2 cellular contexts compared by ENCODE assay signal in the genomic region with DNA sequence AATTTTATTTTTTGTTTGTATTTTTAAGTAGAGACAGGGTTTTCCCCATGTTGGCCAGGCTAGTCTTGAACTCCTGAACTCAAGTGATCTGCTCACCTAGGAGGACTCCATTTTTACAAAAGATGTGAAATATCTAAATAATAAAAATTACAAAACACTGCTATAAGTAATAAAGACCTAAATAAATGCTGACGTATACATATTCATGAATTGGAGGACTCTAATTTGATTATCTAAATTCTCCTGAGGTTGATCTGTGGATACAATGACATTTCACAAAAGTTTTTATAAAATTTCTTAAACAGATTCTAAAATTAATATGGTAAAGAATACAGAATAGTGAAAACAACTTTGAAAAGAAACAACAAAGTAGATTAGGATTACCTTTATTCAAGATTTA.
TF ChIP-seq lines count a peak whose summit lies in the region.

No MANE protein-coding gene starts in this region.

TF ChIP-seq in HepG2, 621 proteins besides CTCF, POLR2A, EP300 and RAD21:
- peak; percentile 83 to 96 for TF ChIP-seq MAFK (conservative IDR thresholded peaks at IDR 0.05 in 1 of 2, IDR thresholded peaks at IDR 0.05 in 1 of 2; ENCODE audit: low read length in 2 of 2)
- TF ChIP-seq ZNF772 (CRISPR knock-in tag; IDR thresholded peaks at IDR 0.05): no peak
- no peak for TF ChIP-seq GPN1 (CRISPR knock-in tag; IDR thresholded peaks at IDR 0.05; ENCODE audit: borderline replicate concordance)
- TF ChIP-seq JUNB (CRISPR knock-in tag; IDR thresholded peaks at IDR 0.05; ENCODE audit: borderline replicate concordance): no peak
- TF ChIP-seq MAFF (IDR thresholded peaks at IDR 0.05; ENCODE audit: low read depth, low read length): peak; percentile 91

TF ChIP-seq in K562, 482 proteins besides CTCF, POLR2A, EP300 and RAD21:
- TF ChIP-seq, protein P1, sequence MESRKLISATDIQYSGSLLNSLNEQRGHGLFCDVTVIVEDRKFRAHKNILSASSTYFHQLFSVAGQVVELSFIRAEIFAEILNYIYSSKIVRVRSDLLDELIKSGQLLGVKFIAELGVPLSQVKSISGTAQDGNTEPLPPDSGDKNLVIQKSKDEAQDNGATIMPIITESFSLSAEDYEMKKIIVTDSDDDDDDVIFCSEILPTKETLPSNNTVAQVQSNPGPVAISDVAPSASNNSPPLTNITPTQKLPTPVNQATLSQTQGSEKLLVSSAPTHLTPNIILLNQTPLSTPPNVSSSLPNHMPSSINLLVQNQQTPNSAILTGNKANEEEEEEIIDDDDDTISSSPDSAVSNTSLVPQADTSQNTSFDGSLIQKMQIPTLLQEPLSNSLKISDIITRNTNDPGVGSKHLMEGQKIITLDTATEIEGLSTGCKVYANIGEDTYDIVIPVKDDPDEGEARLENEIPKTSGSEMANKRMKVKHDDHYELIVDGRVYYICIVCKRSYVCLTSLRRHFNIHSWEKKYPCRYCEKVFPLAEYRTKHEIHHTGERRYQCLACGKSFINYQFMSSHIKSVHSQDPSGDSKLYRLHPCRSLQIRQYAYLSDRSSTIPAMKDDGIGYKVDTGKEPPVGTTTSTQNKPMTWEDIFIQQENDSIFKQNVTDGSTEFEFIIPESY (CRISPR knock-in tag; IDR thresholded peaks at IDR 0.05): no peak
- TF ChIP-seq MAFF (IDR thresholded peaks at IDR 0.05; ENCODE audit: low read length): peak; percentile 83
- no peak for TF ChIP-seq GTF2E2 (tag; IDR thresholded peaks at IDR 0.05)
- TF ChIP-seq ZNF263 (CRISPR knock-in tag; IDR thresholded peaks at IDR 0.05; ENCODE audit: borderline replicate concordance): no peak
- 0 out of 2 replicates have a peak, but pooled peaks have one; percentile 38 for TF ChIP-seq MAFG (tag; conservative IDR thresholded peaks at IDR 0.05)
- TF ChIP-seq C11orf30 (IDR thresholded peaks at IDR 0.05; ENCODE audit: low read depth): peak; percentile 33; the same call in 1 of the 2 replicates
- no peak for TF ChIP-seq RCOR1 (IDR thresholded peaks at IDR 0.05; ENCODE audit: borderline replicate concordance in 1 of 2, low read depth in 2 of 2, low read length in 2 of 2)
- no peak for TF ChIP-seq ZC3H8 (IDR thresholded peaks at IDR 0.05)
- peak; percentile 87 for TF ChIP-seq MAFK (IDR thresholded peaks at IDR 0.05; ENCODE audit: low read length)
- TF ChIP-seq ZC3H11A (IDR thresholded peaks at IDR 0.05; ENCODE audit: low read depth, low read length): no peak
- peak; percentile 80 for TF ChIP-seq ZNF316 (IDR thresholded peaks at IDR 0.05)
- TF ChIP-seq CBFB (CRISPR knock-in tag; IDR thresholded peaks at IDR 0.05): no peak
- TF ChIP-seq, protein P2, sequence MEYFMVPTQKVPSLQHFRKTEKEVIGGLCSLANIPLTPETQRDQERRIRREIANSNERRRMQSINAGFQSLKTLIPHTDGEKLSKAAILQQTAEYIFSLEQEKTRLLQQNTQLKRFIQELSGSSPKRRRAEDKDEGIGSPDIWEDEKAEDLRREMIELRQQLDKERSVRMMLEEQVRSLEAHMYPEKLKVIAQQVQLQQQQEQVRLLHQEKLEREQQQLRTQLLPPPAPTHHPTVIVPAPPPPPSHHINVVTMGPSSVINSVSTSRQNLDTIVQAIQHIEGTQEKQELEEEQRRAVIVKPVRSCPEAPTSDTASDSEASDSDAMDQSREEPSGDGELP (CRISPR knock-in tag; IDR thresholded peaks at IDR 0.05; ENCODE audit: borderline replicate concordance): no peak
- TF ChIP-seq HES1 (IDR thresholded peaks at IDR 0.05; ENCODE audit: low read depth): no peak
